ENCODE assay signal across 19 cellular contexts in the genomic region with DNA sequence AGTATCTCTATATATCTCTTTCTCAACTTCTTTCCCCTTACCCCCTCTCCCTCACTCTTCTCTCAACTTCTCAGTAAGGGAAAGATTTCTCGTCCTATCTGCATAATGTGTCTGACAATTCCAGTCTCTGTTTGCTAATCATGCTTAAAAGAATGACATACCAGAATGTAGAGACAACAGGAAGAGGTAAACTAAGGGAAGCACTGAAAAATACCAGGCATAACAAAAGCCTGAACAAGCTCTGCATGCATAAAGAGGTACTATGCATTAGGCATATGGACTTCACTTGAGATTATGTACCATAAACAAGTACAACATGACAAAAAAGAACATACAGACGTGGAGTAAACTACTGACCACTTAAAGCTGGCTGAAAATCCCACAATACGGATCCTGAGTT.
A peak's percentile ranks its signal among the peaks of the same experiment; 100 is the strongest.
DNase-seq lines count a peak whose midpoint lies in the region; ATAC-seq and TF ChIP-seq lines count a peak whose summit lies in the region.
"Had no signal": no experiment of that assay in that cellular context is flagged by ENCODE, and none has a peak within 500 bp of the region (broad histone marks: within the 10 kb centered on the region; RNA-seq: fewer than 3 reads in every experiment).

No MANE protein-coding gene starts in this region.

- TF ChIP-seq CTCF in cardiac fibroblast (IDR thresholded peaks at IDR 0.05; ENCODE audit: low read depth, low read length): no peak
- TF ChIP-seq CTCF in neural crest cell (conservative IDR thresholded peaks at IDR 0.05): no peak
- TF ChIP-seq CTCF in lower lobe of right lung (IDR thresholded peaks at IDR 0.05): no peak

- H3K27ac ChIP-seq in lower lobe of right lung: no peak overlapping the region
- H3K27ac ChIP-seq: left ventricle myocardium inferior, ovary, stomach, upper lobe of left lung had no signal

- peak overlapping the region; percentile 58 for H3K27ac Mint-ChIP-seq in neural crest cell (ENCODE audit: unreplicated experiment)
- H3K27ac Mint-ChIP-seq: dendritic cell treated with granulocyte-macrophage colony-stimulating factor and Interleukin-4, amounts not matched to agents 40 ng/mL and 50 ng/mL, for 4 days had no signal

- peaks cover 5% of the 10 kb centered on the region for H3K9me3 ChIP-seq in lower lobe of right lung
- H3K9me3 ChIP-seq: ovary had no signal

- no peak overlapping the region for H3K4me3 Mint-ChIP-seq in neural crest cell
- H3K4me3 Mint-ChIP-seq: dendritic cell treated with granulocyte-macrophage colony-stimulating factor and Interleukin-4, amounts not matched to agents 40 ng/mL and 50 ng/mL, for 4 days had no signal

- intact Hi-C loops in lower lobe of right lung (cut with DNase I): no loop called here

- H3K27me3 Mint-ChIP-seq in neural crest cell (ENCODE audit: low read depth): no peaks in the 10 kb centered on the region
- H3K27me3 Mint-ChIP-seq: dendritic cell treated with granulocyte-macrophage colony-stimulating factor and Interleukin-4, amounts not matched to agents 40 ng/mL and 50 ng/mL, for 4 days had no signal

- no peak for ATAC-seq in lower lobe of right lung
- no peak for ATAC-seq in HG03108 (IDR thresholded peaks at IDR 0.05; ENCODE audit: unreplicated experiment)
- ATAC-seq: HCT116 had no signal

- no peaks in the 10 kb centered on the region for H3K4me1 ChIP-seq in lower lobe of right lung
- H3K4me1 ChIP-seq: stomach, upper lobe of left lung had no signal

- H3K36me3 Mint-ChIP-seq in neural crest cell (ENCODE audit: low read depth): peaks cover 32% of the 10 kb centered on the region

- H3K4me3 ChIP-seq in cardiac fibroblast (replicated peaks in 1 of 2; ENCODE audit: low read depth in 2 of 2, low read length in 2 of 2) (no peak overlapping the region), lower lobe of right lung (no peak overlapping the region)
- H3K4me3 ChIP-seq: left ventricle myocardium inferior, ovary, stomach, upper lobe of left lung had no signal

- DNase-seq in ELR (ENCODE audit: low read depth): peak; percentile 84
- DNase-seq in MV-4-11 (lab: John Stamatoyannopoulos, UW): peak; percentile 26
- DNase-seq in cardiac fibroblast (ENCODE audit: low read depth in 2 of 2): peak; percentile 16 to 29
- DNase-seq in neural crest cell (ENCODE audit: low read depth, low spot score): no peak
- no peak for DNase-seq in NCI-H446 (lab: John Stamatoyannopoulos, UW)
- no peak for DNase-seq in lower lobe of right lung
- no peak for DNase-seq in ureter (ENCODE audit: low spot score)
- DNase-seq: activated CD4-positive, alpha-beta T cell treated with anti-CD3 and anti-CD28 coated beads, Interleukin-2, amount 50 U/mL, for 1 hour; activated naive CD4-positive, alpha-beta T cell treated with Interleukin-2 at 50 U/mL for 16 hours; KG1; left ventricle myocardium inferior; NCI-H1105 treated with DMSO at 0.1 percent for 48 hours; NCI-H2171 treated with DMSO at 0.1 percent for 48 hours; ovary; stomach; upper lobe of left lung had no signal

- no peaks in the 10 kb centered on the region for H3K27me3 ChIP-seq in lower lobe of right lung (ENCODE audit: low read depth)
- H3K27me3 ChIP-seq: ovary, stomach, upper lobe of left lung had no signal

- H3K9me3 Mint-ChIP-seq in neural crest cell: peaks cover 12% of the 10 kb centered on the region

- peaks cover 26% of the 10 kb centered on the region for H3K4me1 Mint-ChIP-seq in neural crest cell

- H3K36me3 ChIP-seq in lower lobe of right lung: no peaks in the 10 kb centered on the region
- H3K36me3 ChIP-seq: left ventricle myocardium inferior, ovary, stomach, upper lobe of left lung had no signal

Comparison
In these comparisons a context has a peak if more than half of its experiments do, and no peak if none do; other contexts are left out.
1. DNase-seq: peak in ELR (single experiment), MV-4-11 (single experiment) and cardiac fibroblast (2 of 2); none in neural crest cell (single experiment), NCI-H446 (0 of 2), lower lobe of right lung (single experiment) and ureter (single experiment).